8 cellular contexts compared by ENCODE assay signal in the genomic region with DNA sequence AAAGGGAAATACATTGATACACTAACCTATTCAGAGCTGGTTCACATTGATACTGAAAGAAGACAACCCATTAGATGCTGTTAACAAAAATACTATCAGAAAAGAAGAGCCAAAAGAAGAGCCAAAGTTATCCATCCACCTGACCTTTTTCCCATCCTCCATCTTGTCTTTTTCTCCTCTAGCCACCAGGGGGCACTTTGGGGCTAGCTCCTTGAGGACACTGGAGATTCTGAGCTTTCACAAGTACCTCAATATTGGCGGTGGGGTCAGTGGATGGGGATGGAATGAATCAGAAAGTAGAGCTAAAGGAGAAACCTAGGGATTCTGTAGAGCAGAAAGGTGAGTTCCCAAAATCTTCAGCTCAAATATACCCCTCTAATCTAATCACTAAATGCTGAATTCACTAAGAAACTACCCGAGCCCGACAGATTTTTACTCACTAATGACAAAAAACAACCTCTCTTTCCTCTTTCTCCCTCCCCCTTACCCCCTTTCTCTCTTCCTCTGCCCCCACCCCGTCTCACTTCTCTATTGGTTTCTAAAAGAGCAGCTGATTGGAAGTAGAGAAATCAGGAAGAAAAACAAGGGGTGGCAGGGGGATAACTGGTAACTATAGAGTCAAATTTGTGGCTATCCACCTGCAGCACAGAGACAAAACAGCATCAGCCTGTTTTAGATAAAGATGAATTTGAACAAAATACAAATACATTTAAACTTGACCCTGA.
DNase-seq lines count a peak whose midpoint lies in the region; ATAC-seq and TF ChIP-seq lines count a peak whose summit lies in the region.

No MANE protein-coding gene starts in this region.

- no peak overlapping the region for H3K27ac ChIP-seq in A673 (ENCODE audit: low read depth, low read length, poor library complexity, severe bottlenecking)
- no peak overlapping the region for H3K27ac ChIP-seq in parathyroid adenoma

- CTCF ChIA-PET in A673 (lab: Charles Lee) = interaction anchor here (0.7 to 1.0 kb wide), 4 partner anchors 31 to 397 kb away, joined by 3 to 11 read pairs (median 4); no protein-coding TSS in a partner anchor
- CTCF ChIA-PET in GM10248 (lab: Yijun Ruan, JAX) = interaction anchor here (0.7 to 2.9 kb wide), 16 partner anchors 9 to 1193 kb away, joined by 3 to 12 read pairs (median 4); no protein-coding TSS in a partner anchor

- H3K4me2 ChIP-seq in parathyroid adenoma (ENCODE audit: low read length) = no peak overlapping the region

- POLR2A ChIA-PET in A673 (lab: Charles Lee; ENCODE audit: low non-redundant PET) = no interaction called here
- POLR2A ChIA-PET in GM10248 (lab: Yijun Ruan, JAX) = no interaction called here

- no peak for ATAC-seq in GM21529 (IDR thresholded peaks at IDR 0.05; ENCODE audit: unreplicated experiment)
- ATAC-seq in GM18861 (IDR thresholded peaks at IDR 0.05; ENCODE audit: unreplicated experiment) = no peak

- peaks cover 4% of the 10 kb centered on the region for H3K79me2 ChIP-seq in parathyroid adenoma

- peak; percentile 86 for TF ChIP-seq CTCF in A673 (conservative IDR thresholded peaks at IDR 0.05; ENCODE audit: low read depth, low read length)
- TF ChIP-seq CTCF in GM10248 (IDR thresholded peaks at IDR 0.05; ENCODE audit: control extremely low read depth, extremely low read depth, low read depth, missing control alignments) = peak; percentile 43
- peak; percentile 92 for TF ChIP-seq CTCF in choroid plexus epithelial cell (conservative IDR thresholded peaks at IDR 0.05; ENCODE audit: low read depth, low read length)
- peak; percentile 43 for TF ChIP-seq CTCF in parathyroid adenoma (IDR thresholded peaks at IDR 0.05)

- H3K27me3 ChIP-seq in A673 (replicated peaks; ENCODE audit: insufficient read depth, low read depth, low read length, poor library complexity) (no peaks in the 10 kb centered on the region), parathyroid adenoma (ENCODE audit: control insufficient read depth, insufficient read depth, low read length) (no peaks in the 10 kb centered on the region)

- no peaks in the 10 kb centered on the region for H3K36me3 ChIP-seq in A673 (ENCODE audit: insufficient read depth, low read length, poor library complexity, severe bottlenecking)
- H3K36me3 ChIP-seq in parathyroid adenoma (ENCODE audit: control insufficient read depth, insufficient read depth, low read length) = no peaks in the 10 kb centered on the region

- intact Hi-C loops in A673 (cut with micrococcal nuclease; ENCODE audit: unreplicated experiment) = loop anchor here (1.0 kb wide), 1 partner anchor 397 kb away; no protein-coding TSS in a partner anchor

- H2AFZ ChIP-seq in parathyroid adenoma = no peak overlapping the region

- H3K9me3 ChIP-seq in A673 (ENCODE audit: low read depth, low read length, poor library complexity, severe bottlenecking) (peaks cover 11% of the 10 kb centered on the region), parathyroid adenoma (ENCODE audit: control insufficient read depth, low read length) (no peaks in the 10 kb centered on the region)

- H3K4me1 ChIP-seq in A673 (ENCODE audit: insufficient read depth, low read length, poor library complexity, severe bottlenecking) = no peaks in the 10 kb centered on the region
- H3K4me1 ChIP-seq in parathyroid adenoma = peaks cover 4% of the 10 kb centered on the region

- peak; percentile 79 for DNase-seq in A673 (ENCODE audit: low spot score)
- DNase-seq in GM10248 (ENCODE audit: extremely low spot score) = peak; percentile 32
- peak; percentile 12 for DNase-seq in NCI-H748 treated with DMSO at 0.1 percent for 48 hours (lab: John Stamatoyannopoulos, UW)
- DNase-seq in choroid plexus epithelial cell (ENCODE audit: low read depth) = peak; percentile 74
- no peak for DNase-seq in NCI-H446 treated with DMSO at 0.1 percent for 48 hours (lab: John Stamatoyannopoulos, UW)

- H3K4me3 ChIP-seq in A673 (ENCODE audit: low read depth, low read length, poor library complexity, severe bottlenecking) = no peak overlapping the region
- H3K4me3 ChIP-seq in choroid plexus epithelial cell (ENCODE audit: low read depth, low read length) = no peak overlapping the region
- no peak overlapping the region for H3K4me3 ChIP-seq in parathyroid adenoma (ENCODE audit: low read depth, low read length)

- H3K9ac ChIP-seq in parathyroid adenoma = no peak overlapping the region

- BruUV-seq in A673 (replicated peaks; lab: Mats Ljungman, UMichigan) = no TSS peak
